In genomic region chr2:127637725-127638252, GRCh38 we compare ENCODE assay signal across 1 cellular context.
TF ChIP-seq lines count a peak whose summit lies in the region.

No MANE protein-coding gene starts in this region.

TF ChIP-seq in A549, 52 proteins besides CTCF, POLR2A, EP300 and RAD21:
- TF ChIP-seq E2F6 (IDR thresholded peaks at IDR 0.05; ENCODE audit: borderline replicate concordance, low read depth) = no peak
TF ChIP-seq in A549: peak in this region for 0.
